In genomic region chr1:179120736-179121135, GRCh38 we compare ENCODE assay signal across 16 cellular contexts.
"Had no signal": no experiment of that assay in that cellular context is flagged by ENCODE, and none has a peak within 500 bp of the region (broad histone marks: within the 10 kb centered on the region; RNA-seq: fewer than 3 reads in every experiment).

No MANE protein-coding gene starts in this region.

- H3K4me1 ChIP-seq: body of pancreas, neural progenitor cell, psoas muscle, uterus had no signal

- ATAC-seq: body of pancreas had no signal

- H3K27me3 ChIP-seq: body of pancreas, esophagus muscularis mucosa, heart right ventricle, neural progenitor cell, tibial nerve, uterus had no signal

- H3K27ac Mint-ChIP-seq: activated naive CD8-positive, alpha-beta T cell; activated T-helper 1 cell treated with anti-CD3 and anti-CD28 coated beads, Interleukin-12 subunit alpha, Interleukin-12 subunit beta, Interleukin-2, Interleukin-4 antibody, amounts not matched to agents 30 ng/mL and 10 ng/mL and 1 ng/mL, durations not matched to agents 14 hours and 24 hours and 36 hours; neural progenitor cell had no signal

- DNase-seq: activated CD4-positive, CD25-positive, alpha-beta regulatory T cell treated with anti-CD3 and anti-CD28 coated beads, Interleukin-2, amount 50 U/mL, for 72 hours; cerebellar nuclear complex; effector CD8-positive, alpha-beta T cell; heart right ventricle; left ventricle myocardium superior; psoas muscle; right cardiac atrium had no signal

- H3K4me1 Mint-ChIP-seq: neural progenitor cell had no signal

- H3K4me3 ChIP-seq: body of pancreas, esophagus muscularis mucosa, heart right ventricle, mucosa of descending colon, neural progenitor cell, psoas muscle, tibial nerve, uterus had no signal

- H3K36me3 ChIP-seq: uterus had no signal

- H3K27me3 Mint-ChIP-seq: activated naive CD8-positive, alpha-beta T cell; naive B cell had no signal

- H3K27ac ChIP-seq: body of pancreas, esophagus muscularis mucosa, neural progenitor cell, psoas muscle, uterus had no signal

- H3K4me3 Mint-ChIP-seq: activated naive CD8-positive, alpha-beta T cell; activated T-helper 1 cell treated with anti-CD3 and anti-CD28 coated beads, Interleukin-12 subunit alpha, Interleukin-12 subunit beta, Interleukin-2, Interleukin-4 antibody, amounts not matched to agents 30 ng/mL and 10 ng/mL and 1 ng/mL, durations not matched to agents 14 hours and 24 hours and 36 hours; naive B cell; neural progenitor cell had no signal

- H3K9me3 ChIP-seq: body of pancreas, esophagus muscularis mucosa, heart right ventricle, mucosa of descending colon, psoas muscle, tibial nerve, uterus had no signal
